Comparison of ENCODE assay signal across 1 cellular context in the genomic region with DNA sequence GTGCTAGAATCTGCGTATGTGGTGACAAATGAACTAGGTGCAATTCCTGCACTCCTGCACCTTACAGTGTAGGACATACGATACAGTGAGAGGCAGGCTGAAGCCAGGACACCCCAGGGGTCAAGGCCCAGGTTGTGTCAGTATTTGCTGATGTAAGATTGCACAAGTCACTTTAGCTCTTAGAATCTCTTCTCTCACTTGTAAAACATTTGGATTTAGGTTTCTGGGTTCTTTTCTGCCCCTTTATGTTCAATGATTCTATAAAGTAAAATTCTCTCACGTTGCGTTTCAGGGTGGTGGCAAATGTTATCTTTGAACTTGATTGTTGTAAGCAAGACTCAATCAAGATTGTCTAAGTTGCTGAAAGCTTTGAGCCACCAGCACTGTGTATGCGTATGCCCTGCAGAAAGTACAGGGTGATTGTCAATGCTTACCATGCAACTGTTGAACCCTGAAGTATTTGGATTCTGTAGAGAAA.
A peak's percentile ranks its signal among the peaks of the same experiment; 100 is the strongest.
TF ChIP-seq lines count a peak whose summit lies in the region.

No MANE protein-coding gene starts in this region.

TF ChIP-seq in H1, 55 proteins besides CTCF, POLR2A, EP300 and RAD21:
- no peak for TF ChIP-seq E2F6 (IDR thresholded peaks at IDR 0.05)
- TF ChIP-seq YY1 (IDR thresholded peaks at IDR 0.05; ENCODE audit: low read depth, low read length) = no peak
- peak; percentile 51; the same call in 1 of the 2 replicates for TF ChIP-seq CEBPB (IDR thresholded peaks at IDR 0.05; ENCODE audit: low read depth, low read length)
- no peak for TF ChIP-seq POLR2AphosphoS5 (IDR thresholded peaks at IDR 0.05; ENCODE audit: low read depth, low read length)
- TF ChIP-seq SIRT6 (IDR thresholded peaks at IDR 0.05; ENCODE audit: low read length) = no peak
- no peak for TF ChIP-seq ZNF274 (IDR thresholded peaks at IDR 0.05; ENCODE audit: borderline replicate concordance, extremely low read depth, low read length)
